Comparison of ENCODE assay signal across 1 cellular context in genomic region chr12:133080051-133080618, GRCh38.
TF ChIP-seq lines count a peak whose summit lies in the region.

No MANE protein-coding gene starts in this region.

TF ChIP-seq in HepG2, 621 proteins besides CTCF, POLR2A, EP300 and RAD21 (continued from another document and continues in another):
- TF ChIP-seq SOX13 (IDR thresholded peaks at IDR 0.05) = no peak
- TF ChIP-seq SOX13 (CRISPR knock-in tag; conservative IDR thresholded peaks at IDR 0.05 in 1 of 2, IDR thresholded peaks at IDR 0.05 in 1 of 2) = peak in 1 of 2 experiments; percentile 51; a peak in 1 of 4 replicates
- TF ChIP-seq ZNF678 (CRISPR knock-in tag; IDR thresholded peaks at IDR 0.05) = no peak
- TF ChIP-seq ZNF577 (CRISPR knock-in tag; IDR thresholded peaks at IDR 0.05; ENCODE audit: borderline replicate concordance, low read depth) = no peak
- no peak for TF ChIP-seq ZBTB42 (CRISPR knock-in tag; IDR thresholded peaks at IDR 0.05)
- TF ChIP-seq ZNF296 (CRISPR knock-in tag; conservative IDR thresholded peaks at IDR 0.05) = no peak
- TF ChIP-seq AFF4 (CRISPR knock-in tag; IDR thresholded peaks at IDR 0.05) = no peak
- TF ChIP-seq BCL6 (CRISPR knock-in tag; IDR thresholded peaks at IDR 0.05) = 0 out of 2 replicates have a peak, but pooled peaks have one; percentile 31
- no peak for TF ChIP-seq ATM (IDR thresholded peaks at IDR 0.05; ENCODE audit: borderline replicate concordance)
- TF ChIP-seq GTF2F1 (IDR thresholded peaks at IDR 0.05; ENCODE audit: low read length) = 0 out of 2 replicates have a peak, but pooled peaks have one; percentile 56
- TF ChIP-seq ARID2 (CRISPR knock-in tag; IDR thresholded peaks at IDR 0.05; ENCODE audit: borderline replicate concordance) = no peak
- no peak; the same call in 1 of the 2 replicates for TF ChIP-seq TFE3 (CRISPR knock-in tag; IDR thresholded peaks at IDR 0.05)
- TF ChIP-seq PHF8 (CRISPR knock-in tag; IDR thresholded peaks at IDR 0.05) = no peak
- TF ChIP-seq SRSF9 (IDR thresholded peaks at IDR 0.05; ENCODE audit: borderline replicate concordance, insufficient read depth, low read depth, low read length, poor library complexity, severe bottlenecking) = no peak
- TF ChIP-seq FOXP4 (CRISPR knock-in tag; IDR thresholded peaks at IDR 0.05) = 0 out of 2 replicates have a peak, but pooled peaks have one; percentile 20
- no peak for TF ChIP-seq ZNF3 (CRISPR knock-in tag; IDR thresholded peaks at IDR 0.05)
- TF ChIP-seq ARID4A (CRISPR knock-in tag; IDR thresholded peaks at IDR 0.05; ENCODE audit: borderline replicate concordance) = peak; percentile 59; the same call in 1 of the 2 replicates
- TF ChIP-seq ZBTB7A (CRISPR knock-in tag; IDR thresholded peaks at IDR 0.05) = 0 out of 2 replicates have a peak, but pooled peaks have one; percentile 23
- TF ChIP-seq PTBP1 (IDR thresholded peaks at IDR 0.05; ENCODE audit: low read depth, low read length, poor library complexity, severe bottlenecking) = no peak
- TF ChIP-seq TBL1XR1 (IDR thresholded peaks at IDR 0.05; ENCODE audit: borderline replicate concordance, low read length, partially characterized antibody) = no peak
- no peak for TF ChIP-seq LRRFIP1 (CRISPR knock-in tag; conservative IDR thresholded peaks at IDR 0.05)
- TF ChIP-seq ZNF790 (CRISPR knock-in tag; IDR thresholded peaks at IDR 0.05; ENCODE audit: borderline replicate concordance) = no peak; the same call in 1 of the 2 replicates
- TF ChIP-seq ZFX (CRISPR knock-in tag; IDR thresholded peaks at IDR 0.05; ENCODE audit: low read depth) = no peak; the same call in 1 of the 2 replicates
- TF ChIP-seq ZNF382 (CRISPR knock-in tag; IDR thresholded peaks at IDR 0.05; ENCODE audit: borderline replicate concordance) = no peak
- peak; percentile 25; the same call in 1 of the 2 replicates for TF ChIP-seq ZNF205 (CRISPR knock-in tag; IDR thresholded peaks at IDR 0.05)
- no peak for TF ChIP-seq ZNF646 (CRISPR knock-in tag; IDR thresholded peaks at IDR 0.05)
- TF ChIP-seq LCORL (IDR thresholded peaks at IDR 0.05) = no peak
- 0 out of 2 replicates have a peak, but pooled peaks have one; percentile 23 for TF ChIP-seq LCORL (CRISPR knock-in tag; IDR thresholded peaks at IDR 0.05)
- no peak for TF ChIP-seq HBP1 (CRISPR knock-in tag; IDR thresholded peaks at IDR 0.05; ENCODE audit: low read depth)
- TF ChIP-seq CEBPB (IDR thresholded peaks at IDR 0.05; ENCODE audit: borderline replicate concordance, low read depth, low read length) = no peak
- no peak for TF ChIP-seq SRY (CRISPR knock-in tag; IDR thresholded peaks at IDR 0.05)
- no peak for TF ChIP-seq PAWR (CRISPR knock-in tag; IDR thresholded peaks at IDR 0.05; ENCODE audit: borderline replicate concordance)
- TF ChIP-seq NCOA5 (CRISPR knock-in tag; IDR thresholded peaks at IDR 0.05) = no peak
- no peak for TF ChIP-seq ZNF292 (CRISPR knock-in tag; IDR thresholded peaks at IDR 0.05; ENCODE audit: borderline replicate concordance, low read depth)
- TF ChIP-seq FOXJ3 (CRISPR knock-in tag; IDR thresholded peaks at IDR 0.05; ENCODE audit: borderline replicate concordance) = peak; percentile 80
- peak; percentile 65 for TF ChIP-seq RNF2 (conservative IDR thresholded peaks at IDR 0.05; ENCODE audit: low read depth)
- TF ChIP-seq ARNT2 (CRISPR knock-in tag; IDR thresholded peaks at IDR 0.05; ENCODE audit: low read depth) = no peak
- no peak for TF ChIP-seq ZNF83 (CRISPR knock-in tag; IDR thresholded peaks at IDR 0.05; ENCODE audit: borderline replicate concordance)
